18 cellular contexts compared by ENCODE assay signal in the genomic region with DNA sequence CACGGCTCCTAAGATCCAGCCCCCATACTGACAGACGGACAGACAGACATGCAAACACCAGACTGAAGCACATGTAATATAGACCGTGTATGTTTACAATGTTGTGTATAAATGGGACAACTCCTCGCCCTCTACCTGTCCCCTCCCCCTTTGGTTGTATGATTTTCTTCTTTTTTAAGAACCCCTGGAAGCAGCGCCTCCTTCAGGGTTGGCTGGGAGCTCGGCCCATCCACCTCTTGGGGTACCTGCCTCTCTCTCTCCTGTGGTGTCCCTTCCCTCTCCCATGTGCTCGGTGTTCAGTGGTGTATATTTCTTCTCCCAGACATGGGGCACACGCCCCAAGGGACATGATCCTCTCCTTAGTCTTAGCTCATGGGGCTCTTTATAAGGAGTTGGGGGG. TPM values are rescaled to one million over a fixed set of nuclear protein-coding genes. Genes with fewer than 3 reads are reported as not detected.
"Had no signal": no experiment of that assay in that cellular context is flagged by ENCODE, and none has a peak within 500 bp of the region (broad histone marks: within the 10 kb centered on the region; RNA-seq: fewer than 3 reads in every experiment).

No MANE protein-coding gene starts in this region.

- DNase-seq: activated CD4-positive, alpha-beta T cell treated with anti-CD3 and anti-CD28 coated beads, Interleukin-2, amount 50 U/mL, for 1 hour; activated CD8-positive, alpha-beta memory T cell treated with anti-CD3 and anti-CD28 coated beads for 24 hours; activated naive CD4-positive, alpha-beta T cell; islet precursor cell; retina; small intestine; stimulated activated CD4-positive, alpha-beta T cell treated with anti-CD3 and anti-CD28 coated beads, Interleukin-4, amount 100 ng/mL, for 24 hours; stimulated activated naive CD4-positive, alpha-beta T cell treated with Interleukin-2 at 50 U/mL for 16 hours; SW 1271 had no signal

- H3K9me3 ChIP-seq: suprapubic skin, upper lobe of left lung had no signal

- H3K9ac ChIP-seq: parathyroid adenoma had no signal

- H3K27me3 ChIP-seq: cardiac muscle cell, hepatocyte, suprapubic skin, upper lobe of left lung had no signal

- FAIRE-seq: astrocyte, small intestine had no signal

- H2AFZ ChIP-seq: hepatocyte, parathyroid adenoma had no signal

- H3K4me1 ChIP-seq: parathyroid adenoma, upper lobe of left lung had no signal

- H3K79me2 ChIP-seq: hepatocyte, parathyroid adenoma had no signal

- ATAC-seq: esophagus mucosa; naive thymus-derived CD8-positive, alpha-beta T cell had no signal

- H3K4me2 ChIP-seq: hepatocyte had no signal

- H3K4me3 ChIP-seq: cardiac muscle cell, hepatocyte, suprapubic skin, upper lobe of left lung had no signal

- H3K27ac ChIP-seq: cardiac muscle cell, parathyroid adenoma, suprapubic skin, upper lobe of left lung had no signal

RNA-seq across cellular contexts. Expression of a gene that starts 23.4 kb away (rescaled TPM):
- total RNA-seq: esophagus mucosa, glomerular endothelial cell had no signal
